1 cellular context compared by ENCODE assay signal in genomic region chr10:58267713-58268453, GRCh38.
TF ChIP-seq lines count a peak whose summit lies in the region.

Gene IPMK, minus strand, starts transcription at chr10:58267894. Its CDS starts 283 bp downstream, at chr10:58267611.

TF ChIP-seq in K562, 482 proteins besides CTCF, POLR2A, EP300 and RAD21 (continued from another document and continues in another):
- TF ChIP-seq TAF9B (IDR thresholded peaks at IDR 0.05; ENCODE audit: partially characterized antibody) (no peak), HBP1 (CRISPR knock-in tag; IDR thresholded peaks at IDR 0.05) (peak; percentile 98), SP1 (CRISPR knock-in tag; IDR thresholded peaks at IDR 0.05) (no peak), ZBTB34 (CRISPR knock-in tag; IDR thresholded peaks at IDR 0.05) (no peak), ZNF408 (CRISPR knock-in tag; IDR thresholded peaks at IDR 0.05; ENCODE audit: low read depth) (no peak), L3MBTL2 (IDR thresholded peaks at IDR 0.05) (peak; percentile 97), TCF7 (IDR thresholded peaks at IDR 0.05; ENCODE audit: borderline replicate concordance) (0 out of 2 replicates have a peak, but pooled peaks have one; percentile 30), PRPF4 (IDR thresholded peaks at IDR 0.05; ENCODE audit: insufficient read depth, low read depth, low read length, poor library complexity, severe bottlenecking) (no peak), ZC3H11A (IDR thresholded peaks at IDR 0.05; ENCODE audit: low read depth, low read length) (no peak), GTF2A2 (tag; IDR thresholded peaks at IDR 0.05) (no peak), CTBP1 (IDR thresholded peaks at IDR 0.05; ENCODE audit: borderline replicate concordance) (peak; percentile 84), MYC (IDR thresholded peaks at IDR 0.05; ENCODE audit: low read depth, low read length) (peak; percentile 31; the same call in 1 of the 2 replicates), MYC (CRISPR knock-in tag; IDR thresholded peaks at IDR 0.05; ENCODE audit: borderline replicate concordance, low read depth) (no peak), MAZ (CRISPR knock-in tag; conservative IDR thresholded peaks at IDR 0.05 in 1 of 2, IDR thresholded peaks at IDR 0.05 in 1 of 2) (peak; percentile 63 to 87), ARID3B (CRISPR knock-in tag; IDR thresholded peaks at IDR 0.05; ENCODE audit: borderline replicate concordance) (no peak), FOSL1 (tag; conservative IDR thresholded peaks at IDR 0.05) (no peak), FOXK2 (conservative IDR thresholded peaks at IDR 0.05 in 1 of 2, IDR thresholded peaks at IDR 0.05 in 1 of 2; ENCODE audit: low read depth in 2 of 2) (0 out of 4 replicates have a peak, but pooled peaks of 1 of the 2 experiments have one; percentile 14), NFYB (IDR thresholded peaks at IDR 0.05; ENCODE audit: extremely low read depth, insufficient read length) (peak; percentile 21), PBX2 (CRISPR knock-in tag; IDR thresholded peaks at IDR 0.05; ENCODE audit: low read depth) (no peak), PBX2 (tag; conservative IDR thresholded peaks at IDR 0.05; ENCODE audit: low read depth) (no peak), PTTG1 (tag; IDR thresholded peaks at IDR 0.05; ENCODE audit: low read depth) (no peak), NCOA2 (IDR thresholded peaks at IDR 0.05; ENCODE audit: partially characterized antibody in 2 of 2) (no peak), ZEB2 (IDR thresholded peaks at IDR 0.05) (no peak), PHF8 (IDR thresholded peaks at IDR 0.05; ENCODE audit: borderline replicate concordance, low read length) (peak; percentile 73; the same call in 1 of the 2 replicates), ARID1B (IDR thresholded peaks at IDR 0.05) (no peak), CHAMP1 (IDR thresholded peaks at IDR 0.05) (no peak), SRF (CRISPR knock-in tag; IDR thresholded peaks at IDR 0.05) (no peak), RBM39 (optimal IDR thresholded peaks at IDR 0.05; ENCODE audit: low read depth, low read length) (peak; percentile 80), TAF1 (IDR thresholded peaks at IDR 0.05; ENCODE audit: control insufficient read depth, extremely low read depth, insufficient read depth, low read length, severe bottlenecking) (peak; percentile 56), ZNF436 (CRISPR knock-in tag; IDR thresholded peaks at IDR 0.05) (no peak), CCAR2 (IDR thresholded peaks at IDR 0.05; ENCODE audit: low read depth, low read length) (no peak), ARID2 (IDR thresholded peaks at IDR 0.05) (no peak), ZNF398 (CRISPR knock-in tag; IDR thresholded peaks at IDR 0.05) (no peak), SMAD1 (IDR thresholded peaks at IDR 0.05; ENCODE audit: low read depth, low read length, partially characterized antibody) (peak; percentile 33), NCOA1 (IDR thresholded peaks at IDR 0.05; ENCODE audit: low read depth) (no peak), ZNF316 (IDR thresholded peaks at IDR 0.05) (no peak), CBX2 (IDR thresholded peaks at IDR 0.05; ENCODE audit: insufficient read depth, low read length, poor library complexity, severe bottlenecking) (no peak), E2F6 (IDR thresholded peaks at IDR 0.05; ENCODE audit: borderline replicate concordance in 1 of 2, extremely low read depth in 1 of 2, insufficient read depth in 1 of 2, insufficient read length in 1 of 2, low read depth in 1 of 2, low read length in 1 of 2, poor library complexity in 1 of 2, severe bottlenecking in 1 of 2) (peak; percentile 98 to 100), ZBTB12 (CRISPR knock-in tag; IDR thresholded peaks at IDR 0.05) (peak; percentile 47), ELF4 (CRISPR knock-in tag; IDR thresholded peaks at IDR 0.05) (no peak), ZNF232 (CRISPR knock-in tag; IDR thresholded peaks at IDR 0.05) (no peak), GABPA (tag; conservative IDR thresholded peaks at IDR 0.05; ENCODE audit: low read depth) (no peak), ADNP (tag; IDR thresholded peaks at IDR 0.05) (no peak), MYNN (IDR thresholded peaks at IDR 0.05) (no peak), MYNN (CRISPR knock-in tag; IDR thresholded peaks at IDR 0.05) (no peak), ZNF583 (CRISPR knock-in tag; IDR thresholded peaks at IDR 0.05) (no peak), E2F3 (CRISPR knock-in tag; IDR thresholded peaks at IDR 0.05) (no peak), RREB1 (CRISPR knock-in tag; IDR thresholded peaks at IDR 0.05) (no peak)
